In the genomic region with DNA sequence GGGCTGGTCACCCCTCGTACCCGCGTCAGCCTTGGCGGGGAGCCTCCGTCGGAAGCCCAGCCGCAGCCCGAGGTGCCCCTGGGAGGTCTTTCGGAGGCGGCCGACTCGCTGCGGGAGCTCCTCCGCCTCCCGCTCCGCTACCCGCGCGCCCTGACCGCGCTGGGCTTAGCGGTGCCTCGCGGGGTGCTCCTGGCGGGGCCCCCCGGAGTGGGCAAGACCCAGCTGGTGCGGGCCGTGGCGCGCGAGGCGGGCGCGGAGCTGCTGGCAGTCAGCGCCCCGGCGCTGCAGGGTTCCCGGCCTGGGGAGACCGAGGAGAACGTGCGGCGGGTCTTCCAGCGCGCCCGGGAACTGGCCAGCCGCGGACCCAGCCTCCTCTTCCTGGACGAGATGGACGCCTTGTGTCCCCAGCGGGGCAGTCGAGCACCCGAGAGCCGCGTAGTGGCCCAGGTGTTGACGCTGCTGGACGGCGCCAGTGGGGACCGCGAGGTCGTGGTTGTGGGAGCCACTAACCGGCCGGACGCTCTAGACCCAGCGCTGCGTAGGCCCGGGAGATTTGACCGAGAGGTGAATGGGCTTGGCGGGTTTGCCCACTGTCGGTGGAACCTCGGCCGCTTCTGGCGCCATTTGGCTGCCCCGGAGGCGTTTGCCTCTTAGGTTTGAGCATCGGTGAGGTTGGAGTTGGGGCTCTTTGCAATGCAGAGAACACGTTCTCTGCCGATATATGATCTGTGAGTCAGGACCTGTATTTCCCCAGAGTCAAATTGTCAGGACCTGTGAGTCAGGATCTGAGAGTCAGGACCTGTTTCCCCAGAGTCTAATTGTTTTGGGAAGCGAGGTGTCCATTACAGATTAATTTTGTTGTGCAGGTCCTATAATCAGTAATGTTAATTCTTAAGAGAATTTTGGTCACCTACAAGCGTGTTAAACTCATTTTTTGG, we compare ENCODE assay signal across 1 cellular context.
TF ChIP-seq lines count a peak whose summit lies in the region.

No MANE protein-coding gene starts in this region.

TF ChIP-seq in HepG2, 621 proteins besides CTCF, POLR2A, EP300 and RAD21 (continued from another document and continues in another):
- TF ChIP-seq, protein P1, sequence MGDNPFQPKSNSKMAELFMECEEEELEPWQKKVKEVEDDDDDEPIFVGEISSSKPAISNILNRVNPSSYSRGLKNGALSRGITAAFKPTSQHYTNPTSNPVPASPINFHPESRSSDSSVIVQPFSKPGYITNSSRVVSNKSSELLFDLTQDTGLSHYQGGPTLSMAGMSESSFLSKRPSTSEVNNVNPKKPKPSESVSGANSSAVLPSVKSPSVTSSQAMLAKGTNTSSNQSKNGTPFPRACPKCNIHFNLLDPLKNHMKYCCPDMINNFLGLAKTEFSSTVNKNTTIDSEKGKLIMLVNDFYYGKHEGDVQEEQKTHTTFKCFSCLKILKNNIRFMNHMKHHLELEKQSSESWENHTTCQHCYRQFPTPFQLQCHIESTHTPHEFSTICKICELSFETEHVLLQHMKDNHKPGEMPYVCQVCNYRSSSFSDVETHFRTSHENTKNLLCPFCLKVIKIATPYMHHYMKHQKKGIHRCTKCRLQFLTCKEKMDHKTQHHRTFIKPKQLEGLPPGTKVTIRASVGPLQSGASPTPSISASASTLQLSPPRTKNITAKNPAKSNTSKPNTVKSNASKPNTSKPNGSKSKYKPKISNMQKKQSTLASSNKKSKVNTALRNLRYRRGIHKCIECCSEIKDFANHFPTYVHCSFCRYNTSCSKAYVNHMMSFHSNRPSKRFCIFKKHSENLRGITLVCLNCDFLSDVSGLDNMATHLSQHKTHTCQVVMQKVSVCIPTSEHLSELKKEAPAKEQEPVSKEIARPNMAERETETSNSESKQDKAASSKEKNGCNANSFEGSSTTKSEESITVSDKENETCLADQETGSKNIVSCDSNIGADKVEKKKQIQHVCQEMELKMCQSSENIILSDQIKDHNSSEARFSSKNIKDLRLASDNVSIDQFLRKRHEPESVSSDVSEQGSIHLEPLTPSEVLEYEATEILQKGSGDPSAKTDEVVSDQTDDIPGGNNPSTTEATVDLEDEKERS (CRISPR knock-in tag; IDR thresholded peaks at IDR 0.05) = no peak
- TF ChIP-seq, protein P2, sequence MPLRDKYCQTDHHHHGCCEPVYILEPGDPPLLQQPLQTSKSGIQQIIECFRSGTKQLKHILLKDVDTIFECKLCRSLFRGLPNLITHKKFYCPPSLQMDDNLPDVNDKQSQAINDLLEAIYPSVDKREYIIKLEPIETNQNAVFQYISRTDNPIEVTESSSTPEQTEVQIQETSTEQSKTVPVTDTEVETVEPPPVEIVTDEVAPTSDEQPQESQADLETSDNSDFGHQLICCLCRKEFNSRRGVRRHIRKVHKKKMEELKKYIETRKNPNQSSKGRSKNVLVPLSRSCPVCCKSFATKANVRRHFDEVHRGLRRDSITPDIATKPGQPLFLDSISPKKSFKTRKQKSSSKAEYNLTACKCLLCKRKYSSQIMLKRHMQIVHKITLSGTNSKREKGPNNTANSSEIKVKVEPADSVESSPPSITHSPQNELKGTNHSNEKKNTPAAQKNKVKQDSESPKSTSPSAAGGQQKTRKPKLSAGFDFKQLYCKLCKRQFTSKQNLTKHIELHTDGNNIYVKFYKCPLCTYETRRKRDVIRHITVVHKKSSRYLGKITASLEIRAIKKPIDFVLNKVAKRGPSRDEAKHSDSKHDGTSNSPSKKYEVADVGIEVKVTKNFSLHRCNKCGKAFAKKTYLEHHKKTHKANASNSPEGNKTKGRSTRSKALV (CRISPR knock-in tag; IDR thresholded peaks at IDR 0.05) = no peak
- TF ChIP-seq ZFP36 (IDR thresholded peaks at IDR 0.05; ENCODE audit: borderline replicate concordance, low read depth, low read length, partially characterized antibody) (no peak), ZNF430 (CRISPR knock-in tag; IDR thresholded peaks at IDR 0.05) (no peak), ZNF253 (CRISPR knock-in tag; IDR thresholded peaks at IDR 0.05; ENCODE audit: borderline replicate concordance) (0 out of 2 replicates have a peak, but pooled peaks have one; percentile 22), NFKB2 (CRISPR knock-in tag; IDR thresholded peaks at IDR 0.05; ENCODE audit: borderline replicate concordance) (no peak), PAF1 (CRISPR knock-in tag; IDR thresholded peaks at IDR 0.05) (no peak), ZBTB21 (CRISPR knock-in tag; IDR thresholded peaks at IDR 0.05) (no peak), SRSF1 (optimal IDR thresholded peaks at IDR 0.05; ENCODE audit: low read depth, low read length) (peak; percentile 1), MTA1 (CRISPR knock-in tag; IDR thresholded peaks at IDR 0.05; ENCODE audit: borderline replicate concordance) (no peak), ZNF274 (CRISPR knock-in tag; IDR thresholded peaks at IDR 0.05) (no peak; the same call in 1 of the 2 replicates), FOSL1 (CRISPR knock-in tag; IDR thresholded peaks at IDR 0.05; ENCODE audit: borderline replicate concordance) (no peak), RNF2 (conservative IDR thresholded peaks at IDR 0.05; ENCODE audit: low read depth) (no peak), RFXANK (CRISPR knock-in tag; IDR thresholded peaks at IDR 0.05) (no peak), NBN (conservative IDR thresholded peaks at IDR 0.05) (no peak), NCOA5 (CRISPR knock-in tag; IDR thresholded peaks at IDR 0.05) (no peak), ZFAT (CRISPR knock-in tag; conservative IDR thresholded peaks at IDR 0.05) (no peak), HNRNPLL (IDR thresholded peaks at IDR 0.05; ENCODE audit: low read depth, low read length, poor library complexity, severe bottlenecking) (peak; percentile 35), FOXK1 (CRISPR knock-in tag; IDR thresholded peaks at IDR 0.05; ENCODE audit: borderline replicate concordance, low read depth) (no peak), STAG1 (CRISPR knock-in tag; IDR thresholded peaks at IDR 0.05) (0 out of 2 replicates have a peak, but pooled peaks have one; percentile 14), MEIS2 (CRISPR knock-in tag; IDR thresholded peaks at IDR 0.05) (no peak), ZNF451 (CRISPR knock-in tag; IDR thresholded peaks at IDR 0.05) (no peak), TBX2 (CRISPR knock-in tag; IDR thresholded peaks at IDR 0.05; ENCODE audit: borderline replicate concordance) (no peak), ZNF558 (CRISPR knock-in tag; IDR thresholded peaks at IDR 0.05; ENCODE audit: borderline replicate concordance) (peak; percentile 74; the same call in 1 of the 2 replicates)
- TF ChIP-seq, protein P3, sequence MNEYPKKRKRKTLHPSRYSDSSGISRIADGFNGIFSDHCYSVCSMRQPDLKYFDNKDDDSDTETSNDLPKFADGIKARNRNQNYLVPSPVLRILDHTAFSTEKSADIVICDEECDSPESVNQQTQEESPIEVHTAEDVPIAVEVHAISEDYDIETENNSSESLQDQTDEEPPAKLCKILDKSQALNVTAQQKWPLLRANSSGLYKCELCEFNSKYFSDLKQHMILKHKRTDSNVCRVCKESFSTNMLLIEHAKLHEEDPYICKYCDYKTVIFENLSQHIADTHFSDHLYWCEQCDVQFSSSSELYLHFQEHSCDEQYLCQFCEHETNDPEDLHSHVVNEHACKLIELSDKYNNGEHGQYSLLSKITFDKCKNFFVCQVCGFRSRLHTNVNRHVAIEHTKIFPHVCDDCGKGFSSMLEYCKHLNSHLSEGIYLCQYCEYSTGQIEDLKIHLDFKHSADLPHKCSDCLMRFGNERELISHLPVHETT (CRISPR knock-in tag; conservative IDR thresholded peaks at IDR 0.05) = no peak
- TF ChIP-seq, protein P4, sequence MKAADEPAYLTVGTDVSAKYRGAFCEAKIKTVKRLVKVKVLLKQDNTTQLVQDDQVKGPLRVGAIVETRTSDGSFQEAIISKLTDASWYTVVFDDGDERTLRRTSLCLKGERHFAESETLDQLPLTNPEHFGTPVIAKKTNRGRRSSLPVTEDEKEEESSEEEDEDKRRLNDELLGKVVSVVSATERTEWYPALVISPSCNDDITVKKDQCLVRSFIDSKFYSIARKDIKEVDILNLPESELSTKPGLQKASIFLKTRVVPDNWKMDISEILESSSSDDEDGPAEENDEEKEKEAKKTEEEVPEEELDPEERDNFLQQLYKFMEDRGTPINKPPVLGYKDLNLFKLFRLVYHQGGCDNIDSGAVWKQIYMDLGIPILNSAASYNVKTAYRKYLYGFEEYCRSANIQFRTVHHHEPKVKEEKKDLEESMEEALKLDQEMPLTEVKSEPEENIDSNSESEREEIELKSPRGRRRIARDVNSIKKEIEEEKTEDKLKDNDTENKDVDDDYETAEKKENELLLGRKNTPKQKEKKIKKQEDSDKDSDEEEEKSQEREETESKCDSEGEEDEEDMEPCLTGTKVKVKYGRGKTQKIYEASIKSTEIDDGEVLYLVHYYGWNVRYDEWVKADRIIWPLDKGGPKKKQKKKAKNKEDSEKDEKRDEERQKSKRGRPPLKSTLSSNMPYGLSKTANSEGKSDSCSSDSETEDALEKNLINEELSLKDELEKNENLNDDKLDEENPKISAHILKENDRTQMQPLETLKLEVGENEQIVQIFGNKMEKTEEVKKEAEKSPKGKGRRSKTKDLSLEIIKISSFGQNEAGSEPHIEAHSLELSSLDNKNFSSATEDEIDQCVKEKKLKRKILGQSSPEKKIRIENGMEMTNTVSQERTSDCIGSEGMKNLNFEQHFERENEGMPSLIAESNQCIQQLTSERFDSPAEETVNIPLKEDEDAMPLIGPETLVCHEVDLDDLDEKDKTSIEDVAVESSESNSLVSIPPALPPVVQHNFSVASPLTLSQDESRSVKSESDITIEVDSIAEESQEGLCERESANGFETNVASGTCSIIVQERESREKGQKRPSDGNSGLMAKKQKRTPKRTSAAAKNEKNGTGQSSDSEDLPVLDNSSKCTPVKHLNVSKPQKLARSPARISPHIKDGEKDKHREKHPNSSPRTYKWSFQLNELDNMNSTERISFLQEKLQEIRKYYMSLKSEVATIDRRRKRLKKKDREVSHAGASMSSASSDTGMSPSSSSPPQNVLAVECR (CRISPR knock-in tag; IDR thresholded peaks at IDR 0.05; ENCODE audit: borderline replicate concordance) = no peak
- TF ChIP-seq, protein P5, sequence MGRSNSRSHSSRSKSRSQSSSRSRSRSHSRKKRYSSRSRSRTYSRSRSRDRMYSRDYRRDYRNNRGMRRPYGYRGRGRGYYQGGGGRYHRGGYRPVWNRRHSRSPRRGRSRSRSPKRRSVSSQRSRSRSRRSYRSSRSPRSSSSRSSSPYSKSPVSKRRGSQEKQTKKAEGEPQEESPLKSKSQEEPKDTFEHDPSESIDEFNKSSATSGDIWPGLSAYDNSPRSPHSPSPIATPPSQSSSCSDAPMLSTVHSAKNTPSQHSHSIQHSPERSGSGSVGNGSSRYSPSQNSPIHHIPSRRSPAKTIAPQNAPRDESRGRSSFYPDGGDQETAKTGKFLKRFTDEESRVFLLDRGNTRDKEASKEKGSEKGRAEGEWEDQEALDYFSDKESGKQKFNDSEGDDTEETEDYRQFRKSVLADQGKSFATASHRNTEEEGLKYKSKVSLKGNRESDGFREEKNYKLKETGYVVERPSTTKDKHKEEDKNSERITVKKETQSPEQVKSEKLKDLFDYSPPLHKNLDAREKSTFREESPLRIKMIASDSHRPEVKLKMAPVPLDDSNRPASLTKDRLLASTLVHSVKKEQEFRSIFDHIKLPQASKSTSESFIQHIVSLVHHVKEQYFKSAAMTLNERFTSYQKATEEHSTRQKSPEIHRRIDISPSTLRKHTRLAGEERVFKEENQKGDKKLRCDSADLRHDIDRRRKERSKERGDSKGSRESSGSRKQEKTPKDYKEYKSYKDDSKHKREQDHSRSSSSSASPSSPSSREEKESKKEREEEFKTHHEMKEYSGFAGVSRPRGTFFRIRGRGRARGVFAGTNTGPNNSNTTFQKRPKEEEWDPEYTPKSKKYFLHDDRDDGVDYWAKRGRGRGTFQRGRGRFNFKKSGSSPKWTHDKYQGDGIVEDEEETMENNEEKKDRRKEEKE (IDR thresholded peaks at IDR 0.05) = no peak
- TF ChIP-seq, protein P6, sequence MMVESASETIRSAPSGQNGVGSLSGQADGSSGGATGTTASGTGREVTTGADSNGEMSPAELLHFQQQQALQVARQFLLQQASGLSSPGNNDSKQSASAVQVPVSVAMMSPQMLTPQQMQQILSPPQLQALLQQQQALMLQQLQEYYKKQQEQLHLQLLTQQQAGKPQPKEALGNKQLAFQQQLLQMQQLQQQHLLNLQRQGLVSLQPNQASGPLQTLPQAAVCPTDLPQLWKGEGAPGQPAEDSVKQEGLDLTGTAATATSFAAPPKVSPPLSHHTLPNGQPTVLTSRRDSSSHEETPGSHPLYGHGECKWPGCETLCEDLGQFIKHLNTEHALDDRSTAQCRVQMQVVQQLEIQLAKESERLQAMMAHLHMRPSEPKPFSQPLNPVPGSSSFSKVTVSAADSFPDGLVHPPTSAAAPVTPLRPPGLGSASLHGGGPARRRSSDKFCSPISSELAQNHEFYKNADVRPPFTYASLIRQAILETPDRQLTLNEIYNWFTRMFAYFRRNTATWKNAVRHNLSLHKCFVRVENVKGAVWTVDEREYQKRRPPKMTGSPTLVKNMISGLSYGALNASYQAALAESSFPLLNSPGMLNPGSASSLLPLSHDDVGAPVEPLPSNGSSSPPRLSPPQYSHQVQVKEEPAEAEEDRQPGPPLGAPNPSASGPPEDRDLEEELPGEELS (CRISPR knock-in tag; IDR thresholded peaks at IDR 0.05) = no peak
- TF ChIP-seq, protein P7, sequence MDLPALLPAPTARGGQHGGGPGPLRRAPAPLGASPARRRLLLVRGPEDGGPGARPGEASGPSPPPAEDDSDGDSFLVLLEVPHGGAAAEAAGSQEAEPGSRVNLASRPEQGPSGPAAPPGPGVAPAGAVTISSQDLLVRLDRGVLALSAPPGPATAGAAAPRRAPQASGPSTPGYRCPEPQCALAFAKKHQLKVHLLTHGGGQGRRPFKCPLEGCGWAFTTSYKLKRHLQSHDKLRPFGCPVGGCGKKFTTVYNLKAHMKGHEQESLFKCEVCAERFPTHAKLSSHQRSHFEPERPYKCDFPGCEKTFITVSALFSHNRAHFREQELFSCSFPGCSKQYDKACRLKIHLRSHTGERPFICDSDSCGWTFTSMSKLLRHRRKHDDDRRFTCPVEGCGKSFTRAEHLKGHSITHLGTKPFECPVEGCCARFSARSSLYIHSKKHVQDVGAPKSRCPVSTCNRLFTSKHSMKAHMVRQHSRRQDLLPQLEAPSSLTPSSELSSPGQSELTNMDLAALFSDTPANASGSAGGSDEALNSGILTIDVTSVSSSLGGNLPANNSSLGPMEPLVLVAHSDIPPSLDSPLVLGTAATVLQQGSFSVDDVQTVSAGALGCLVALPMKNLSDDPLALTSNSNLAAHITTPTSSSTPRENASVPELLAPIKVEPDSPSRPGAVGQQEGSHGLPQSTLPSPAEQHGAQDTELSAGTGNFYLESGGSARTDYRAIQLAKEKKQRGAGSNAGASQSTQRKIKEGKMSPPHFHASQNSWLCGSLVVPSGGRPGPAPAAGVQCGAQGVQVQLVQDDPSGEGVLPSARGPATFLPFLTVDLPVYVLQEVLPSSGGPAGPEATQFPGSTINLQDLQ (CRISPR knock-in tag; IDR thresholded peaks at IDR 0.05) = no peak
- TF ChIP-seq, protein P8, sequence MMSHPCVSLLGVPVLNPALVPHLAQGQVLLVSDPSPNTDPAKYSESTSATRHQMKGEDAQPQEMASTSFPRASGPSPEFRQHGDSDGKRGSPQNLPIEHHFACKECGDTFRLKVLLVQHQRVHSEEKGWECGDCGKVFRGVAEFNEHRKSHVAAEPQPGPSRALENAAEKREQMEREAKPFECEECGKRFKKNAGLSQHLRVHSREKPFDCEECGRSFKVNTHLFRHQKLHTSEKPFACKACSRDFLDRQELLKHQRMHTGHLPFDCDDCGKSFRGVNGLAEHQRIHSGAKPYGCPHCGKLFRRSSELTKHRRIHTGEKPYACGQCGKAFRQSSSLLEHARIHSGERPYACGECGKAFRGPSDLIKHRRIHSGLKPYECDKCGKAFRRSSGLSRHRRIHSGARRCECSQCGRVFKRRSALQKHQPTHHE (CRISPR knock-in tag; IDR thresholded peaks at IDR 0.05; ENCODE audit: borderline replicate concordance) = no peak
- TF ChIP-seq, protein P9, sequence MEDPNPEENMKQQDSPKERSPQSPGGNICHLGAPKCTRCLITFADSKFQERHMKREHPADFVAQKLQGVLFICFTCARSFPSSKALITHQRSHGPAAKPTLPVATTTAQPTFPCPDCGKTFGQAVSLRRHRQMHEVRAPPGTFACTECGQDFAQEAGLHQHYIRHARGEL (CRISPR knock-in tag; IDR thresholded peaks at IDR 0.05) = no peak
